In genomic region chr18:63604791-63605567, GRCh38 we compare ENCODE assay signal across 14 cellular contexts. TPM values are rescaled to one million over a fixed set of nuclear protein-coding genes. Genes with fewer than 3 reads are reported as not detected.
A peak's percentile ranks its signal among the peaks of the same experiment; 100 is the strongest.
DNase-seq lines count a peak whose midpoint lies in the region; ATAC-seq, FAIRE-seq and TF ChIP-seq lines count a peak whose summit lies in the region.
"Had no signal": no experiment of that assay in that cellular context is flagged by ENCODE, and none has a peak within 500 bp of the region (broad histone marks: within the 10 kb centered on the region; RNA-seq: fewer than 3 reads in every experiment).

No MANE protein-coding gene starts in this region.

- peak overlapping the region; percentile 74 for H2AFZ ChIP-seq in mammary epithelial cell (ENCODE audit: low read depth, low read length)
- H2AFZ ChIP-seq in smooth muscle cell (ENCODE audit: low read depth) = no peak overlapping the region

- H3K9ac ChIP-seq in mammary epithelial cell (ENCODE audit: insufficient read depth, low read length) (peak overlapping the region; percentile 66), smooth muscle cell (ENCODE audit: low read depth) (peak overlapping the region; percentile 62)

- in situ Hi-C loops in mammary epithelial cell (cut with MboI; ENCODE audit: low sequenced_read_pairs in 2 of 2) = no loop called here

- peak overlapping the region; percentile 48 for H3K4me2 ChIP-seq in mammary epithelial cell (ENCODE audit: insufficient read depth, low read depth, low read length)
- H3K4me2 ChIP-seq in smooth muscle cell = no peak overlapping the region

- no peak for TF ChIP-seq CTCF in mammary epithelial cell (conservative IDR thresholded peaks at IDR 0.05 in 1 of 2, IDR thresholded peaks at IDR 0.05 in 1 of 2; ENCODE audit: extremely low read depth in 1 of 2, insufficient read depth in 1 of 2, low read depth in 1 of 2, low read length in 2 of 2)
- no peak for TF ChIP-seq CTCF in smooth muscle cell (IDR thresholded peaks at IDR 0.05; ENCODE audit: borderline replicate concordance, insufficient read depth, poor library complexity, severe bottlenecking)

- ATAC-seq in HG03159 (IDR thresholded peaks at IDR 0.05; ENCODE audit: unreplicated experiment) = no peak
- ATAC-seq: activated CD8-positive, alpha-beta T cell treated with anti-CD3 and anti-CD28 coated beads, Interleukin-2, amount 10 ng/mL, durations not matched to agents 7 days and 5 days had no signal

- H3K27me3 ChIP-seq in mammary epithelial cell (ENCODE audit: insufficient read depth, low read length) = no peaks in the 10 kb centered on the region
- H3K27me3 ChIP-seq in smooth muscle cell (ENCODE audit: low read depth) = no peaks in the 10 kb centered on the region

- DNase-seq in GM19239 (ENCODE audit: insufficient read length, low spot score) (no peak), NCI-H2196 (lab: John Stamatoyannopoulos, UW; ENCODE audit: unreplicated experiment) (peak; percentile 82), mammary epithelial cell (peak; percentile 98), smooth muscle cell (lab: John Stamatoyannopoulos, UW; ENCODE audit: unreplicated experiment) (no peak), NAMALWA (ENCODE audit: low spot score) (no peak), HK-2 (ENCODE audit: unreplicated experiment) (no peak)
- DNase-seq: activated CD8-positive, alpha-beta T cell treated with anti-CD3 and anti-CD28 coated beads, Interleukin-2, amount 10 ng/mL, durations not matched to agents 7 days and 5 days; activated gamma-delta T cell; NCI-H2171; RPMI8226; T1000 had no signal

- no TSS peak for BruUV-seq in mammary epithelial cell (replicated peaks; lab: Mats Ljungman, UMichigan)

- H3K9me3 ChIP-seq in mammary epithelial cell (replicated peaks; ENCODE audit: insufficient read depth, low read length) = no peaks in the 10 kb centered on the region
- no peaks in the 10 kb centered on the region for H3K9me3 ChIP-seq in smooth muscle cell (replicated peaks; ENCODE audit: low read depth)

- intact Hi-C loops in mammary epithelial cell (cut with micrococcal nuclease) = loop anchor here (5.0 kb wide), 1 partner anchor 72 kb away; no protein-coding TSS in a partner anchor

- H3K4me1 ChIP-seq in mammary epithelial cell (ENCODE audit: insufficient read depth, low read length) (peaks cover 25% of the 10 kb centered on the region), smooth muscle cell (ENCODE audit: low read depth) (no peaks in the 10 kb centered on the region)

- H3K27ac ChIP-seq in mammary epithelial cell (ENCODE audit: insufficient read depth, low read depth, low read length) (peak overlapping the region; percentile 95), smooth muscle cell (ENCODE audit: low read depth) (peak overlapping the region; percentile 91)

- H3K36me3 ChIP-seq in mammary epithelial cell (ENCODE audit: insufficient read depth, low read length) (no peaks in the 10 kb centered on the region), smooth muscle cell (ENCODE audit: low read depth) (no peaks in the 10 kb centered on the region)

- WGBS in mammary epithelial cell (ENCODE audit: low coverage, missing lambda C conversion rate) = 19% methylated on average over 4 of the region's 4 CpGs
- WGBS in smooth muscle cell (ENCODE audit: low lambda C conversion rate) = 69% methylated on average over 4 of the region's 4 CpGs

- peak; percentile 76 for FAIRE-seq in GM19239 (lab: Jason Lieb, UNC)

- H3K4me3 ChIP-seq in mammary epithelial cell (replicated peaks in 1 of 3; ENCODE audit: insufficient read depth in 1 of 3, low read depth in 2 of 3, low read length in 3 of 3) (no peak overlapping the region), smooth muscle cell (no peak overlapping the region)
- H3K4me3 ChIP-seq: lung had no signal

- H3F3A ChIP-seq in smooth muscle cell (ENCODE audit: low read depth) = no peaks in the 10 kb centered on the region

- CTCF ChIA-PET in mammary epithelial cell (lab: Charles Lee; ENCODE audit: low non-redundant PET) = no interaction called here

- H4K20me1 ChIP-seq in mammary epithelial cell (ENCODE audit: insufficient read depth, low read length) (no peaks in the 10 kb centered on the region), smooth muscle cell (ENCODE audit: low read depth) (no peaks in the 10 kb centered on the region)

- no peaks in the 10 kb centered on the region for H3K79me2 ChIP-seq in mammary epithelial cell (ENCODE audit: insufficient read depth, low read length)
- H3K79me2 ChIP-seq in smooth muscle cell (ENCODE audit: low read depth) = no peaks in the 10 kb centered on the region

- dilution Hi-C loops in mammary epithelial cell (cut with HindIII; ENCODE audit: low sequenced_read_pairs) = no loop called here

RNA-seq across cellular contexts. Expression of gene SERPINB13, which starts 17.8 kb away (rescaled TPM):
- total RNA-seq in mammary epithelial cell (10 to 100 TPM in 1 of 2 donors, 1 to 10 TPM in 1; 8.8 to 12.4 TPM), smooth muscle cell (103 and 107 TPM in 2 replicates)
- polyA plus RNA-seq in mammary epithelial cell (4.2 TPM), smooth muscle cell (12.5 and 18.6 TPM in 2 replicates)
- polyA minus RNA-seq in mammary epithelial cell = not detected
- total RNA-seq: activated CD8-positive, alpha-beta T cell treated with anti-CD3 and anti-CD28 coated beads, Interleukin-2, amount 10 ng/mL, durations not matched to agents 7 days and 5 days had no signal

RNA-seq across cellular contexts. Expression of gene SERPINB4, which starts 39.1 kb away (rescaled TPM):
- 1 to 10 TPM in 1 of 2 donors, under 1 TPM in 1; 0.35 to 1.5 TPM for total RNA-seq in mammary epithelial cell
- 1.3 TPM for polyA plus RNA-seq in mammary epithelial cell
- not detected for polyA minus RNA-seq in mammary epithelial cell
- total RNA-seq in smooth muscle cell = 11.1 and 14.8 TPM in 2 replicates
- 0.46 and 1.7 TPM in 2 replicates for polyA plus RNA-seq in smooth muscle cell
- total RNA-seq: activated CD8-positive, alpha-beta T cell treated with anti-CD3 and anti-CD28 coated beads, Interleukin-2, amount 10 ng/mL, durations not matched to agents 7 days and 5 days; temporal lobe had no signal

RNA-seq across cellular contexts. Expression of gene SERPINB3, which starts 56.7 kb away (rescaled TPM):
- 10 to 100 TPM in 1 of 2 donors, 1 to 10 TPM in 1; 2.4 to 12.7 TPM for total RNA-seq in mammary epithelial cell
- polyA plus RNA-seq in mammary epithelial cell = 12.3 TPM
- polyA minus RNA-seq in mammary epithelial cell = 10.6 TPM
- 142 and 148 TPM in 2 replicates for total RNA-seq in smooth muscle cell
- 17.5 and 44.0 TPM in 2 replicates for polyA plus RNA-seq in smooth muscle cell
- total RNA-seq: activated CD8-positive, alpha-beta T cell treated with anti-CD3 and anti-CD28 coated beads, Interleukin-2, amount 10 ng/mL, durations not matched to agents 7 days and 5 days; temporal lobe had no signal

Comparison
In these comparisons a context has a peak if more than half of its experiments do, and no peak if none do; other contexts are left out.
1. DNase-seq: peak in NCI-H2196 (single experiment) and mammary epithelial cell (single experiment); none in GM19239 (single experiment), smooth muscle cell (single experiment), NAMALWA (single experiment) and HK-2 (single experiment).
2. RNA of gene SERPINB3, which starts 56.7 kb away (total RNA-seq): 142 to 148 TPM in smooth muscle cell; 2.4 to 12.7 TPM in mammary epithelial cell; every median in the first group is over 10 times any median in the second.